In genomic region chr11:20065040-20065805, GRCh38 we compare ENCODE assay signal across 20 cellular contexts.
"Had no signal": no experiment of that assay in that cellular context is flagged by ENCODE, and none has a peak within 500 bp of the region (broad histone marks: within the 10 kb centered on the region; RNA-seq: fewer than 3 reads in every experiment).

No MANE protein-coding gene starts in this region.

- H3K27me3 Mint-ChIP-seq: activated CD4-positive, alpha-beta T cell treated with anti-CD3 and anti-CD28 coated beads, Interleukin-2, amount 10 ng/mL, durations not matched to agents 24 days and 14 days; activated naive CD8-positive, alpha-beta T cell treated with anti-CD3 and anti-CD28 coated beads for 36 hours had no signal

- H3K27me3 ChIP-seq: dorsolateral prefrontal cortex, foreskin keratinocyte, tibial nerve had no signal

- H3K4me3 Mint-ChIP-seq: activated CD4-positive, alpha-beta T cell treated with anti-CD3 and anti-CD28 coated beads, Interleukin-2, amount 10 ng/mL, durations not matched to agents 24 days and 14 days; activated CD8-positive, alpha-beta T cell treated with anti-CD3 and anti-CD28 coated beads for 36 hours; activated naive CD8-positive, alpha-beta T cell treated with anti-CD3 and anti-CD28 coated beads for 36 hours; activated T-helper 17 cell treated with anti-CD3 and anti-CD28 coated beads, Interleukin-2, amount 50 U/mL, for 72 hours; nephron had no signal

- H3K4me1 Mint-ChIP-seq: activated CD4-positive, alpha-beta T cell treated with anti-CD3 and anti-CD28 coated beads, Interleukin-2, amount 10 ng/mL, durations not matched to agents 24 days and 14 days; activated naive CD8-positive, alpha-beta T cell treated with anti-CD3 and anti-CD28 coated beads for 36 hours; activated T-helper 17 cell treated with anti-CD3 and anti-CD28 coated beads, Interleukin-2, amount 50 U/mL, for 72 hours had no signal

- H3K36me3 Mint-ChIP-seq: activated naive CD8-positive, alpha-beta T cell treated with anti-CD3 and anti-CD28 coated beads for 36 hours had no signal

- H3K27ac Mint-ChIP-seq: activated CD4-positive, alpha-beta T cell treated with anti-CD3 and anti-CD28 coated beads, Interleukin-2, amount 10 ng/mL, durations not matched to agents 24 days and 14 days; activated CD8-positive, alpha-beta T cell treated with anti-CD3 and anti-CD28 coated beads for 36 hours; activated naive CD8-positive, alpha-beta T cell treated with anti-CD3 and anti-CD28 coated beads for 36 hours; activated T-helper 17 cell treated with anti-CD3 and anti-CD28 coated beads, Interleukin-2, amount 50 U/mL, for 72 hours; nephron had no signal

- H3K9me3 ChIP-seq: tibial nerve had no signal

- H3K9me3 Mint-ChIP-seq: activated CD4-positive, alpha-beta T cell treated with anti-CD3 and anti-CD28 coated beads, Interleukin-2, amount 10 ng/mL, durations not matched to agents 24 days and 14 days; activated CD8-positive, alpha-beta T cell treated with anti-CD3 and anti-CD28 coated beads for 36 hours; activated naive CD8-positive, alpha-beta T cell treated with anti-CD3 and anti-CD28 coated beads for 36 hours; activated T-helper 17 cell treated with anti-CD3 and anti-CD28 coated beads, Interleukin-2, amount 50 U/mL, for 72 hours; nephron had no signal

- H3K4me1 ChIP-seq: tibial nerve had no signal

- H3K27ac ChIP-seq: foreskin keratinocyte, tibial nerve had no signal

- H3K4me3 ChIP-seq: dorsolateral prefrontal cortex, tibial nerve had no signal

- ATAC-seq: activated CD8-positive, alpha-beta T cell treated with anti-CD3 and anti-CD28 coated beads for 36 hours; activated T-helper 17 cell treated with anti-CD3 and anti-CD28 coated beads, Interleukin-2, amount 50 U/mL, for 72 hours; foreskin keratinocyte; left lobe of liver; stimulated activated naive CD8-positive, alpha-beta T cell treated with anti-CD3 and anti-CD28 coated beads, Interleukin-15, Interleukin-2, amounts not matched to agents 100 U/mL and 50 U/mL, for 24 hours had no signal

- DNase-seq: activated CD4-positive, alpha-beta T cell treated with anti-CD3 and anti-CD28 coated beads, Interleukin-2, amount 10 ng/mL, durations not matched to agents 24 days and 14 days; activated CD8-positive, alpha-beta T cell treated with anti-CD3 and anti-CD28 coated beads for 36 hours; activated naive CD4-positive, alpha-beta T cell; activated naive CD8-positive, alpha-beta T cell treated with anti-CD3 and anti-CD28 coated beads for 36 hours; activated T-cell treated with anti-CD3 and anti-CD28 coated beads, Interleukin-2, amount 50 U/mL, for 1 hour; amniotic stem cell; central memory CD4-positive, alpha-beta T cell; dorsolateral prefrontal cortex; foreskin keratinocyte; islet precursor cell; mammary epithelial cell; midbrain; posterior cingulate gyrus; retina; stimulated activated naive CD8-positive, alpha-beta T cell treated with anti-CD3 and anti-CD28 coated beads, Interleukin-15, Interleukin-2, amounts not matched to agents 100 U/mL and 50 U/mL, for 24 hours; T1000 had no signal
